7 cellular contexts compared by ENCODE assay signal in genomic region chr1:199113265-199113869, GRCh38.
DNase-seq lines count a peak whose midpoint lies in the region; ATAC-seq and TF ChIP-seq lines count a peak whose summit lies in the region.

No MANE protein-coding gene starts in this region.

- ATAC-seq in GM18873 (IDR thresholded peaks at IDR 0.05; ENCODE audit: low FRiP score, unreplicated experiment): no peak

- TF ChIP-seq CTCF in GM12864 (IDR thresholded peaks at IDR 0.05; ENCODE audit: low read depth, low read length, missing control alignments): peak; percentile 93

- H3K4me1 ChIP-seq in adipocyte (ENCODE audit: control insufficient read depth, insufficient read depth, low read length): no peaks in the 10 kb centered on the region

- H3K27me3 ChIP-seq in adipocyte (replicated peaks; ENCODE audit: control insufficient read depth, insufficient read depth, low read length): no peaks in the 10 kb centered on the region

- H3K9ac ChIP-seq in adipocyte (ENCODE audit: low read length): no peak overlapping the region

- peaks cover 5% of the 10 kb centered on the region for H3K9me3 ChIP-seq in adipocyte (ENCODE audit: control insufficient read depth, low read length)

- no peak overlapping the region for H3K4me3 ChIP-seq in GM12864 (ENCODE audit: low read depth, low read length)
- no peak overlapping the region for H3K4me3 ChIP-seq in adipocyte (ENCODE audit: low read length)

- peak; percentile 53 for DNase-seq in GM12864 (ENCODE audit: low read depth)
- peak; percentile 50 for DNase-seq in HT1080 (ENCODE audit: low read depth)
- peak; percentile 50 for DNase-seq in SKM-1 treated with dmso at 0.1 percent for 144 hours (lab: John Stamatoyannopoulos, UW; ENCODE audit: unreplicated experiment)
- peak; percentile 70 for DNase-seq in adipocyte (ENCODE audit: low read depth)
- DNase-seq in iPS DF 19.7 (ENCODE audit: low read depth, low spot score): peak; percentile 20
- peak; percentile 69 for DNase-seq in stimulated activated CD4-positive, alpha-beta T cell treated with anti-CD3 and anti-CD28 coated beads, Interleukin-1b, Interleukin-23, amount 100 ng/mL, for 48 hours

- no peaks in the 10 kb centered on the region for H3K36me3 ChIP-seq in adipocyte (ENCODE audit: control insufficient read depth, insufficient read depth, low read length, severe bottlenecking)

Comparison
In these comparisons a context has a peak if more than half of its experiments do, and no peak if none do; other contexts are left out.
1. DNase-seq: peak in every context shown above with its lines; median percentile 70 in adipocyte; 69 in stimulated activated CD4-positive, alpha-beta T cell treated with anti-CD3 and anti-CD28 coated beads, Interleukin-1b, Interleukin-23, amount 100 ng/mL, for 48 hours; 53 in GM12864; 50 in HT1080; 50 in SKM-1 treated with dmso at 0.1 percent for 144 hours; 20 in iPS DF 19.7.